In the genomic region with DNA sequence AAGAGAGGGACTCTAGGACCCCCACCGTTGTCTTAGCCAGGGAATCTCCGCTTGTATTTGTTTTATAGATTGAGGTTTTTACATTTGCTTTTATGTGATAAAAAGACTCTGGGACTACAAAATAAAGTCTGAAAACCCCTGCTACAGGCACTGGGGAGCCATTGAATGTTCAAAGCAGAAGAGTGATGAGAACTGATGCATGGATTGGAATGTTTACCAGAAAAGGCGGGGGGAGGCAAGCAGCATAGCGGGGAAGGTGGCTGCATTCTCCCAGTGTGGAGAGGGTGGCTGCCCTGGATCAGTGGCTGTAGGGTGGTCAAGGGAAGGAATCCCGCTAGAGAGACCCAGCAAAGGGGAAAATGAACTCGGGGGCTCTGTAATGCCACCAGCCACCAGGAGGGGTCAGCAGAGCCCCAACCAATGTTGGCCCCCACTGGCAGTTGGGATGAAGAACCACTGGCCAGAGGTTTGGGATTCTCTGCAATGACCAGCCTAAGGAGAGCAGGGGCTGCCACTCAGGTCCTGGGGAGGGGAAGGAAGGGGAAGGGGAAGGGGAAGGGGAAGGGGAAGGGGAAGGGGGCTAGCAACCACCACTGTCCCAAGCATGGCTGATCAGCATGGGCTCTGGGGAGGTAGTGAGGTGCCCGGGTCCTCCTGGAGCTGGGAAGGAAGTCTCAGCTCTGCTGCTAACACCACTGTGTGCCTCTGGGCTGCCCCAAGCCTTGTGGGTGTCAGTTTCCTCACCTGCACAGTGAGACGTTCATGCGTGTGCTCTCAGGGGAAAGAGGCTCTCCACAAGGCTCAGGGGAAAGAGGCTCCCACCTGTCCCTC, we compare ENCODE assay signal across 2 cellular contexts.
TF ChIP-seq lines count a peak whose summit lies in the region.

No MANE protein-coding gene starts in this region.

TF ChIP-seq in HEK293, 187 proteins besides CTCF, POLR2A, EP300 and RAD21 (continued from another document and continues in another):
- TF ChIP-seq ZNF26 (tag by site-specific recombination; IDR thresholded peaks at IDR 0.05) (no peak), ZNF114 (tag by site-specific recombination; IDR thresholded peaks at IDR 0.05) (no peak), ZNF501 (tag by site-specific recombination; IDR thresholded peaks at IDR 0.05) (no peak), ZNF660 (tag by site-specific recombination; IDR thresholded peaks at IDR 0.05) (0 out of 2 replicates have a peak, but pooled peaks have one; percentile 30), ELK4 (IDR thresholded peaks at IDR 0.05; ENCODE audit: borderline replicate concordance, low read depth, low read length) (no peak), ZNF639 (tag by site-specific recombination; IDR thresholded peaks at IDR 0.05) (no peak), ZNF184 (tag by site-specific recombination; IDR thresholded peaks at IDR 0.05) (no peak), ZNF76 (tag by site-specific recombination; IDR thresholded peaks at IDR 0.05; ENCODE audit: borderline replicate concordance, low read depth) (peak; percentile 28; the same call in 1 of the 2 replicates), EGR2 (tag by site-specific recombination; IDR thresholded peaks at IDR 0.05; ENCODE audit: low read depth) (no peak), ZIC2 (tag by site-specific recombination; IDR thresholded peaks at IDR 0.05) (no peak), BCL11B (tag by site-specific recombination; IDR thresholded peaks at IDR 0.05; ENCODE audit: low read depth) (no peak)
- TF ChIP-seq, protein P1, sequence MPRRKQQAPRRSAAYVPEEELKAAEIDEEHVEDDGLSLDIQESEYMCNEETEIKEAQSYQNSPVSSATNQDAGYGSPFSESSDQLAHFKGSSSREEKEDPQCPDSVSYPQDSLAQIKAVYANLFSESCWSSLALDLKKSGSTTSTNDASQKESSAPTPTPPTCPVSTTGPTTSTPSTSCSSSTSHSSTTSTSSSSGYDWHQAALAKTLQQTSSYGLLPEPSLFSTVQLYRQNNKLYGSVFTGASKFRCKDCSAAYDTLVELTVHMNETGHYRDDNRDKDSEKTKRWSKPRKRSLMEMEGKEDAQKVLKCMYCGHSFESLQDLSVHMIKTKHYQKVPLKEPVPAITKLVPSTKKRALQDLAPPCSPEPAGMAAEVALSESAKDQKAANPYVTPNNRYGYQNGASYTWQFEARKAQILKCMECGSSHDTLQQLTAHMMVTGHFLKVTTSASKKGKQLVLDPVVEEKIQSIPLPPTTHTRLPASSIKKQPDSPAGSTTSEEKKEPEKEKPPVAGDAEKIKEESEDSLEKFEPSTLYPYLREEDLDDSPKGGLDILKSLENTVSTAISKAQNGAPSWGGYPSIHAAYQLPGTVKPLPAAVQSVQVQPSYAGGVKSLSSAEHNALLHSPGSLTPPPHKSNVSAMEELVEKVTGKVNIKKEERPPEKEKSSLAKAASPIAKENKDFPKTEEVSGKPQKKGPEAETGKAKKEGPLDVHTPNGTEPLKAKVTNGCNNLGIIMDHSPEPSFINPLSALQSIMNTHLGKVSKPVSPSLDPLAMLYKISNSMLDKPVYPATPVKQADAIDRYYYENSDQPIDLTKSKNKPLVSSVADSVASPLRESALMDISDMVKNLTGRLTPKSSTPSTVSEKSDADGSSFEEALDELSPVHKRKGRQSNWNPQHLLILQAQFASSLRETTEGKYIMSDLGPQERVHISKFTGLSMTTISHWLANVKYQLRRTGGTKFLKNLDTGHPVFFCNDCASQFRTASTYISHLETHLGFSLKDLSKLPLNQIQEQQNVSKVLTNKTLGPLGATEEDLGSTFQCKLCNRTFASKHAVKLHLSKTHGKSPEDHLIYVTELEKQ (tag by site-specific recombination; IDR thresholded peaks at IDR 0.05; ENCODE audit: borderline replicate concordance) = no peak
- TF ChIP-seq, protein P2, sequence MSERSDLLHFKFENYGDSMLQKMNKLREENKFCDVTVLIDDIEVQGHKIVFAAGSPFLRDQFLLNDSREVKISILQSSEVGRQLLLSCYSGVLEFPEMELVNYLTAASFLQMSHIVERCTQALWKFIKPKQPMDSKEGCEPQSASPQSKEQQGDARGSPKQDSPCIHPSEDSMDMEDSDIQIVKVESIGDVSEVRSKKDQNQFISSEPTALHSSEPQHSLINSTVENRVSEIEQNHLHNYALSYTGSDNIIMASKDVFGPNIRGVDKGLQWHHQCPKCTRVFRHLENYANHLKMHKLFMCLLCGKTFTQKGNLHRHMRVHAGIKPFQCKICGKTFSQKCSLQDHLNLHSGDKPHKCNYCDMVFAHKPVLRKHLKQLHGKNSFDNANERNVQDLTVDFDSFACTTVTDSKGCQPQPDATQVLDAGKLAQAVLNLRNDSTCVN (tag by site-specific recombination; optimal IDR thresholded peaks at IDR 0.05) = no peak

TF ChIP-seq in SK-N-SH treated with all-trans-retinoic acid at 6 μM for 48 hours, 23 proteins besides CTCF, POLR2A, EP300 and RAD21 (continued from another document):
- TF ChIP-seq, protein P3, sequence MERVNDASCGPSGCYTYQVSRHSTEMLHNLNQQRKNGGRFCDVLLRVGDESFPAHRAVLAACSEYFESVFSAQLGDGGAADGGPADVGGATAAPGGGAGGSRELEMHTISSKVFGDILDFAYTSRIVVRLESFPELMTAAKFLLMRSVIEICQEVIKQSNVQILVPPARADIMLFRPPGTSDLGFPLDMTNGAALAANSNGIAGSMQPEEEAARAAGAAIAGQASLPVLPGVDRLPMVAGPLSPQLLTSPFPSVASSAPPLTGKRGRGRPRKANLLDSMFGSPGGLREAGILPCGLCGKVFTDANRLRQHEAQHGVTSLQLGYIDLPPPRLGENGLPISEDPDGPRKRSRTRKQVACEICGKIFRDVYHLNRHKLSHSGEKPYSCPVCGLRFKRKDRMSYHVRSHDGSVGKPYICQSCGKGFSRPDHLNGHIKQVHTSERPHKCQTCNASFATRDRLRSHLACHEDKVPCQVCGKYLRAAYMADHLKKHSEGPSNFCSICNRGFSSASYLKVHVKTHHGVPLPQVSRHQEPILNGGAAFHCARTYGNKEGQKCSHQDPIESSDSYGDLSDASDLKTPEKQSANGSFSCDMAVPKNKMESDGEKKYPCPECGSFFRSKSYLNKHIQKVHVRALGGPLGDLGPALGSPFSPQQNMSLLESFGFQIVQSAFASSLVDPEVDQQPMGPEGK (CRISPR knock-in tag; IDR thresholded peaks at IDR 0.05; ENCODE audit: borderline replicate concordance) = no peak
- no peak for TF ChIP-seq ZC3H10 (CRISPR knock-in tag; IDR thresholded peaks at IDR 0.05)
- TF ChIP-seq SNAI2 (CRISPR knock-in tag; IDR thresholded peaks at IDR 0.05) = no peak
- TF ChIP-seq POU6F1 (CRISPR knock-in tag; IDR thresholded peaks at IDR 0.05; ENCODE audit: borderline replicate concordance, low read depth) = no peak
